ENCODE assay signal across 7 cellular contexts in genomic region chr10:104336829-104337526, GRCh38. TPM values are rescaled to one million over a fixed set of nuclear protein-coding genes. Genes with fewer than 3 reads are reported as not detected.
DNase-seq lines count a peak whose midpoint lies in the region; ATAC-seq and TF ChIP-seq lines count a peak whose summit lies in the region.

No MANE protein-coding gene starts in this region.

- peak overlapping the region; percentile 99 for H3K27ac ChIP-seq in left ventricle myocardium inferior (replicated peaks)
- peak overlapping the region; percentile 81 to 99 (median 95) for H3K27ac ChIP-seq in skin epidermis

- peaks cover 88% of the 10 kb centered on the region for H3K4me1 ChIP-seq in left ventricle myocardium inferior

- H3K4me3 ChIP-seq in WI38 (ENCODE audit: low read depth, low read length) (peak overlapping the region; percentile 70), left ventricle myocardium inferior (peak overlapping the region; percentile 97), skin epidermis (peak overlapping the region; percentile 62 to 97 (median 81))

- ATAC-seq in GM18868 (IDR thresholded peaks at IDR 0.05; ENCODE audit: unreplicated experiment), result peak; percentile 22
- ATAC-seq in HG02885 (IDR thresholded peaks at IDR 0.05; ENCODE audit: poor library complexity, unreplicated experiment), result peak; percentile 24
- no peak for ATAC-seq in HG02970 (IDR thresholded peaks at IDR 0.05; ENCODE audit: low FRiP score, unreplicated experiment)

- H3K36me3 ChIP-seq in left ventricle myocardium inferior, result no peaks in the 10 kb centered on the region

- H3K9me3 ChIP-seq in left ventricle myocardium inferior (replicated peaks), result no peaks in the 10 kb centered on the region

- H3K27me3 ChIP-seq in left ventricle myocardium inferior (ENCODE audit: low read depth), result no peaks in the 10 kb centered on the region

- intact Hi-C loops in left ventricle myocardium inferior (cut with micrococcal nuclease), result loop anchor here (5.0 kb wide), 1 partner anchor 35 kb away; no protein-coding TSS in a partner anchor

- TF ChIP-seq CTCF in WI38 (IDR thresholded peaks at IDR 0.05; ENCODE audit: low read depth, low read length) (no peak), left ventricle myocardium inferior (IDR thresholded peaks at IDR 0.05; ENCODE audit: borderline replicate concordance) (no peak)

- no peak for DNase-seq in left ventricle myocardium inferior
- DNase-seq in NCI-H1694 treated with DMSO at 0.1 percent for 48 hours (lab: John Stamatoyannopoulos, UW), result no peak

RNA-seq across cellular contexts. Expression of gene ITPRIP, which starts 1.3 kb away (rescaled TPM):
- total RNA-seq in left ventricle myocardium inferior, result 35.4 TPM

RNA-seq across cellular contexts. Expression of gene CFAP58, which starts 16.7 kb away (rescaled TPM):
- 3.5 TPM for total RNA-seq in left ventricle myocardium inferior
